ENCODE assay signal across 1 cellular context in genomic region chr20:62164879-62165761, GRCh38.
A peak's percentile ranks its signal among the peaks of the same experiment; 100 is the strongest.
TF ChIP-seq lines count a peak whose summit lies in the region.

No MANE protein-coding gene starts in this region.

TF ChIP-seq in HepG2, 621 proteins besides CTCF, POLR2A, EP300 and RAD21:
- no peak for TF ChIP-seq ZNF256 (CRISPR knock-in tag; conservative IDR thresholded peaks at IDR 0.05)
- 0 out of 2 replicates have a peak, but pooled peaks have one; percentile 20 for TF ChIP-seq POLR2AphosphoS2 (IDR thresholded peaks at IDR 0.05; ENCODE audit: low read depth, low read length)
- TF ChIP-seq, protein P1, sequence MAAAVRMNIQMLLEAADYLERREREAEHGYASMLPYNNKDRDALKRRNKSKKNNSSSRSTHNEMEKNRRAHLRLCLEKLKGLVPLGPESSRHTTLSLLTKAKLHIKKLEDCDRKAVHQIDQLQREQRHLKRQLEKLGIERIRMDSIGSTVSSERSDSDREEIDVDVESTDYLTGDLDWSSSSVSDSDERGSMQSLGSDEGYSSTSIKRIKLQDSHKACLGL (CRISPR knock-in tag; IDR thresholded peaks at IDR 0.05) = peak; percentile 42; the same call in 1 of the 2 replicates
- TF ChIP-seq MEIS2 (CRISPR knock-in tag; IDR thresholded peaks at IDR 0.05) = no peak
- no peak for TF ChIP-seq KDM5B (CRISPR knock-in tag; IDR thresholded peaks at IDR 0.05; ENCODE audit: borderline replicate concordance)
- no peak for TF ChIP-seq SUZ12 (IDR thresholded peaks at IDR 0.05; ENCODE audit: low read depth, low read length)
- peak; percentile 70 for TF ChIP-seq AGO2 (optimal IDR thresholded peaks at IDR 0.05; ENCODE audit: low read depth, low read length)
- no peak for TF ChIP-seq PAX8 (CRISPR knock-in tag; IDR thresholded peaks at IDR 0.05; ENCODE audit: borderline replicate concordance)
- TF ChIP-seq NFKB2 (CRISPR knock-in tag; IDR thresholded peaks at IDR 0.05; ENCODE audit: borderline replicate concordance) = peak; percentile 16; the same call in 1 of the 2 replicates
- TF ChIP-seq, protein P2, sequence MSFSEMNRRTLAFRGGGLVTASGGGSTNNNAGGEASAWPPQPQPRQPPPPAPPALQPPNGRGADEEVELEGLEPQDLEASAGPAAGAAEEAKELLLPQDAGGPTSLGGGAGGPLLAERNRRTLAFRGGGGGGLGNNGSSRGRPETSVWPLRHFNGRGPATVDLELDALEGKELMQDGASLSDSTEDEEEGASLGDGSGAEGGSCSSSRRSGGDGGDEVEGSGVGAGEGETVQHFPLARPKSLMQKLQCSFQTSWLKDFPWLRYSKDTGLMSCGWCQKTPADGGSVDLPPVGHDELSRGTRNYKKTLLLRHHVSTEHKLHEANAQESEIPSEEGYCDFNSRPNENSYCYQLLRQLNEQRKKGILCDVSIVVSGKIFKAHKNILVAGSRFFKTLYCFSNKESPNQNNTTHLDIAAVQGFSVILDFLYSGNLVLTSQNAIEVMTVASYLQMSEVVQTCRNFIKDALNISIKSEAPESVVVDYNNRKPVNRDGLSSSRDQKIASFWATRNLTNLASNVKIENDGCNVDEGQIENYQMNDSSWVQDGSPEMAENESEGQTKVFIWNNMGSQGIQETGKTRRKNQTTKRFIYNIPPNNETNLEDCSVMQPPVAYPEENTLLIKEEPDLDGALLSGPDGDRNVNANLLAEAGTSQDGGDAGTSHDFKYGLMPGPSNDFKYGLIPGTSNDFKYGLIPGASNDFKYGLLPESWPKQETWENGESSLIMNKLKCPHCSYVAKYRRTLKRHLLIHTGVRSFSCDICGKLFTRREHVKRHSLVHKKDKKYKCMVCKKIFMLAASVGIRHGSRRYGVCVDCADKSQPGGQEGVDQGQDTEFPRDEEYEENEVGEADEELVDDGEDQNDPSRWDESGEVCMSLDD (CRISPR knock-in tag; IDR thresholded peaks at IDR 0.05; ENCODE audit: borderline replicate concordance) = no peak
- 0 out of 2 replicates have a peak, but pooled peaks have one; percentile 14 for TF ChIP-seq ZNF225 (CRISPR knock-in tag; IDR thresholded peaks at IDR 0.05)
- TF ChIP-seq NCOA5 (CRISPR knock-in tag; IDR thresholded peaks at IDR 0.05) = no peak
- TF ChIP-seq ZBTB38 (CRISPR knock-in tag; IDR thresholded peaks at IDR 0.05) = 0 out of 2 replicates have a peak, but pooled peaks have one; percentile 27
- peak; percentile 13 for TF ChIP-seq RBM22 (optimal IDR thresholded peaks at IDR 0.05; ENCODE audit: low read length)
- TF ChIP-seq MLLT10 (CRISPR knock-in tag; IDR thresholded peaks at IDR 0.05) = no peak
